8 cellular contexts compared by ENCODE assay signal in genomic region chr1:206674745-206675175, GRCh38. TPM values are rescaled to one million over a fixed set of nuclear protein-coding genes. Genes with fewer than 3 reads are reported as not detected.
DNase-seq lines count a peak whose midpoint lies in the region; ATAC-seq and TF ChIP-seq lines count a peak whose summit lies in the region.

No MANE protein-coding gene starts in this region.

- H3K9me3 Mint-ChIP-seq in activated naive CD4-positive, alpha-beta T cell treated with anti-CD3 and anti-CD28 coated beads, Interleukin-2, amount 50 U/mL, for 24 hours: no peaks in the 10 kb centered on the region
- no peaks in the 10 kb centered on the region for H3K9me3 Mint-ChIP-seq in stimulated activated memory B cell treated with anti-CD40 and anti-IgM and Interleukin-4, amounts not matched to agents 10 μg/mL and 1 μg/mL and 100 μg/mL, for 72 hours
- no peaks in the 10 kb centered on the region for H3K9me3 Mint-ChIP-seq in WTC11

- intact Hi-C loops in colonic mucosa (cut with DNase I): no loop called here
- intact Hi-C loops in head of caudate nucleus (cut with DNase I): no loop called here

- H3K4me3 Mint-ChIP-seq in activated naive CD4-positive, alpha-beta T cell treated with anti-CD3 and anti-CD28 coated beads, Interleukin-2, amount 50 U/mL, for 24 hours: no peak overlapping the region
- H3K4me3 Mint-ChIP-seq in stimulated activated memory B cell treated with anti-CD40 and anti-IgM and Interleukin-4, amounts not matched to agents 10 μg/mL and 1 μg/mL and 100 μg/mL, for 72 hours: no peak overlapping the region
- H3K4me3 Mint-ChIP-seq in WTC11: no peak overlapping the region

- POLR2A ChIA-PET in WTC11 (lab: Charles Lee): no interaction called here

- H3K4me3 ChIP-seq in colonic mucosa: no peak overlapping the region

- no peaks in the 10 kb centered on the region for H3K27me3 Mint-ChIP-seq in activated naive CD4-positive, alpha-beta T cell treated with anti-CD3 and anti-CD28 coated beads, Interleukin-2, amount 50 U/mL, for 24 hours
- H3K27me3 Mint-ChIP-seq in stimulated activated memory B cell treated with anti-CD40 and anti-IgM and Interleukin-4, amounts not matched to agents 10 μg/mL and 1 μg/mL and 100 μg/mL, for 72 hours: no peaks in the 10 kb centered on the region
- peaks cover 8% of the 10 kb centered on the region; the same call in 1 of the 2 replicates for H3K27me3 Mint-ChIP-seq in WTC11 (ENCODE audit: low read depth)

- H3K36me3 Mint-ChIP-seq in activated naive CD4-positive, alpha-beta T cell treated with anti-CD3 and anti-CD28 coated beads, Interleukin-2, amount 50 U/mL, for 24 hours: no peaks in the 10 kb centered on the region
- H3K36me3 Mint-ChIP-seq in stimulated activated memory B cell treated with anti-CD40 and anti-IgM and Interleukin-4, amounts not matched to agents 10 μg/mL and 1 μg/mL and 100 μg/mL, for 72 hours: no peaks in the 10 kb centered on the region
- no peaks in the 10 kb centered on the region for H3K36me3 Mint-ChIP-seq in WTC11

- no peaks in the 10 kb centered on the region for H3K9me3 ChIP-seq in colonic mucosa

- CTCF ChIA-PET in WTC11 (lab: Charles Lee): interaction anchor here (6.8 kb wide), 1 partner anchor 11 kb away, joined by 37 read pairs; no protein-coding TSS in a partner anchor

- H3K27ac Mint-ChIP-seq in activated naive CD4-positive, alpha-beta T cell treated with anti-CD3 and anti-CD28 coated beads, Interleukin-2, amount 50 U/mL, for 24 hours: peak overlapping the region; percentile 44
- no peak overlapping the region for H3K27ac Mint-ChIP-seq in stimulated activated memory B cell treated with anti-CD40 and anti-IgM and Interleukin-4, amounts not matched to agents 10 μg/mL and 1 μg/mL and 100 μg/mL, for 72 hours
- H3K27ac Mint-ChIP-seq in WTC11: no peak overlapping the region

- no peak for DNase-seq in activated naive CD4-positive, alpha-beta T cell (lab: John Stamatoyannopoulos, UW)
- DNase-seq in colonic mucosa: peak; percentile 72
- DNase-seq in mucosa of gallbladder (ENCODE audit: low spot score): peak; percentile 86
- no peak for DNase-seq in head of caudate nucleus
- DNase-seq in WTC11 (ENCODE audit: low spot score): no peak

- no peaks in the 10 kb centered on the region for H3K36me3 ChIP-seq in colonic mucosa

- TF ChIP-seq CTCF in colonic mucosa (IDR thresholded peaks at IDR 0.05): no peak
- TF ChIP-seq CTCF in WTC11 (IDR thresholded peaks at IDR 0.05): no peak

- H3K4me1 Mint-ChIP-seq in activated naive CD4-positive, alpha-beta T cell treated with anti-CD3 and anti-CD28 coated beads, Interleukin-2, amount 50 U/mL, for 24 hours: peaks cover 1% of the 10 kb centered on the region
- peaks cover 26% of the 10 kb centered on the region for H3K4me1 Mint-ChIP-seq in stimulated activated memory B cell treated with anti-CD40 and anti-IgM and Interleukin-4, amounts not matched to agents 10 μg/mL and 1 μg/mL and 100 μg/mL, for 72 hours
- H3K4me1 Mint-ChIP-seq in WTC11: peaks cover 8% of the 10 kb centered on the region

- H3K4me1 ChIP-seq in colonic mucosa: peaks cover 3% of the 10 kb centered on the region

- H3K27ac ChIP-seq in colonic mucosa: peak overlapping the region; percentile 43

- ATAC-seq in stimulated activated memory B cell treated with anti-CD40 and anti-IgM and Interleukin-4, amounts not matched to agents 10 μg/mL and 1 μg/mL and 100 μg/mL, for 72 hours: no peak
- ATAC-seq in HG02623 (IDR thresholded peaks at IDR 0.05; ENCODE audit: unreplicated experiment) (no peak), WTC11 (no peak)

- H3K27me3 ChIP-seq in colonic mucosa: no peaks in the 10 kb centered on the region

- H3K9ac ChIP-seq in colonic mucosa (ENCODE audit: low read depth in 2 of 2, low read length in 2 of 2): peak overlapping the region in 1 of 2 donors; percentile 41

TF ChIP-seq in WTC11, 78 proteins besides CTCF, POLR2A, EP300 and RAD21 (continues in another document):
- TF ChIP-seq HMGXB4 (CRISPR knock-in tag; IDR thresholded peaks at IDR 0.05) (no peak), CBFB (CRISPR knock-in tag; IDR thresholded peaks at IDR 0.05; ENCODE audit: low read depth) (no peak), TEAD4 (CRISPR knock-in tag; IDR thresholded peaks at IDR 0.05) (no peak), MLX (CRISPR knock-in tag; IDR thresholded peaks at IDR 0.05) (no peak), SMAD4 (CRISPR knock-in tag; IDR thresholded peaks at IDR 0.05) (no peak), ZNF532 (CRISPR knock-in tag; IDR thresholded peaks at IDR 0.05; ENCODE audit: borderline replicate concordance) (no peak), ZNF263 (CRISPR knock-in tag; IDR thresholded peaks at IDR 0.05; ENCODE audit: low read depth) (no peak), ATF3 (CRISPR knock-in tag; conservative IDR thresholded peaks at IDR 0.05) (no peak), FOXJ3 (CRISPR knock-in tag; IDR thresholded peaks at IDR 0.05; ENCODE audit: borderline replicate concordance) (no peak), NFYB (CRISPR knock-in tag; conservative IDR thresholded peaks at IDR 0.05; ENCODE audit: low read depth) (no peak), ZNF396 (CRISPR knock-in tag; IDR thresholded peaks at IDR 0.05; ENCODE audit: borderline replicate concordance) (no peak), IRF1 (CRISPR knock-in tag; IDR thresholded peaks at IDR 0.05) (no peak)
- TF ChIP-seq, protein P1, sequence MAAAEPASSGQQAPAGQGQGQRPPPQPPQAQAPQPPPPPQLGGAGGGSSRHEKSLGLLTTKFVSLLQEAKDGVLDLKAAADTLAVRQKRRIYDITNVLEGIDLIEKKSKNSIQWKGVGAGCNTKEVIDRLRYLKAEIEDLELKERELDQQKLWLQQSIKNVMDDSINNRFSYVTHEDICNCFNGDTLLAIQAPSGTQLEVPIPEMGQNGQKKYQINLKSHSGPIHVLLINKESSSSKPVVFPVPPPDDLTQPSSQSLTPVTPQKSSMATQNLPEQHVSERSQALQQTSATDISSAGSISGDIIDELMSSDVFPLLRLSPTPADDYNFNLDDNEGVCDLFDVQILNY (CRISPR knock-in tag; IDR thresholded peaks at IDR 0.05): no peak

RNA-seq across cellular contexts. Expression of gene MAPKAPK2, which starts 9.9 kb away (rescaled TPM):
- total RNA-seq in colonic mucosa (10 to 100 TPM; 61.4 to 71.1 TPM), mucosa of gallbladder (168 TPM), WTC11 (2021) (46.4 to 54.9 TPM (median 48.9 TPM) in 3 replicates)

RNA-seq across cellular contexts. Expression of gene DYRK3, which starts 39.4 kb away (rescaled TPM):
- total RNA-seq in colonic mucosa: 1 to 10 TPM in 1 of 2 donors, under 1 TPM in 1; 0.86 to 1.9 TPM
- 17.6 TPM for total RNA-seq in mucosa of gallbladder
- 6.7 to 7.8 TPM (median 6.7 TPM) in 3 replicates for total RNA-seq in WTC11 (2021)

Comparison
In these comparisons a context has a peak if more than half of its experiments do, and no peak if none do; other contexts are left out.
1. DNase-seq: peak in colonic mucosa (single experiment) and mucosa of gallbladder (single experiment); none in activated naive CD4-positive, alpha-beta T cell (0 of 4), head of caudate nucleus (0 of 42) and WTC11 (single experiment).